In the genomic region with DNA sequence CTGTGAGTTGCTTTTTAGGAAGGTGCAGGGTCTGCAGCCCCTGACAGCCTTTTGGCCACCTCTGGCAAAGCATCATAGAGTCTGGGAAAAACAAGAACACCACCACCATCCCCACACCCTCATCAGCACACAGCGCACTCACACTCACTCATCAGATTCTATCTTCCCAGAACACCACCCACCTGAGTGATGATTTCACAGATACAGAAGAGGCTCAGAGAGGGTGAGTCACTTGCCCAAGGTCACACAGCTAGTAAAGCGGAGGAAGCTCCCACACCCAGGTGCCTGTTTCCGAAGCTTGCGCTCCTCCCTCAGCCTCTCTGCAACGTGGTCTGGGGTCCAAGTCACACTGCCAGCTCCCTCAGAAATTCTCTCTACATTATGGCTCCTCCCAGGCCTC, we compare ENCODE assay signal across 10 cellular contexts.
"Had no signal": no experiment of that assay in that cellular context is flagged by ENCODE, and none has a peak within 500 bp of the region (broad histone marks: within the 10 kb centered on the region; RNA-seq: fewer than 3 reads in every experiment).

No MANE protein-coding gene starts in this region.

- H3K27ac Mint-ChIP-seq: activated CD8-positive, alpha-beta memory T cell treated with anti-CD3 and anti-CD28 coated beads, Interleukin-2, amount 10 ng/mL, durations not matched to agents 7 days and 5 days; activated naive CD4-positive, alpha-beta T cell treated with anti-CD3 and anti-CD28 coated beads, Interleukin-2, amount 50 U/mL, for 24 hours; activated T-helper 1 cell treated with anti-CD3 and anti-CD28 coated beads, Interleukin-12 subunit alpha, Interleukin-12 subunit beta, Interleukin-2, Interleukin-4 antibody, amounts not matched to agents 30 ng/mL and 10 ng/mL and 1 ng/mL, durations not matched to agents 14 hours and 24 hours and 36 hours had no signal

- H3K4me1 Mint-ChIP-seq: activated CD8-positive, alpha-beta memory T cell treated with anti-CD3 and anti-CD28 coated beads, Interleukin-2, amount 10 ng/mL, durations not matched to agents 7 days and 5 days had no signal

- ATAC-seq: activated CD8-positive, alpha-beta memory T cell treated with anti-CD3 and anti-CD28 coated beads, Interleukin-2, amount 10 ng/mL, durations not matched to agents 7 days and 5 days; body of pancreas; left colon had no signal

- H3K36me3 Mint-ChIP-seq: activated naive CD4-positive, alpha-beta T cell treated with anti-CD3 and anti-CD28 coated beads, Interleukin-2, amount 50 U/mL, for 24 hours had no signal

- H3K27me3 Mint-ChIP-seq: activated naive CD4-positive, alpha-beta T cell treated with anti-CD3 and anti-CD28 coated beads, Interleukin-2, amount 50 U/mL, for 24 hours had no signal

- H3K4me3 Mint-ChIP-seq: activated CD8-positive, alpha-beta memory T cell treated with anti-CD3 and anti-CD28 coated beads, Interleukin-2, amount 10 ng/mL, durations not matched to agents 7 days and 5 days; activated naive CD4-positive, alpha-beta T cell treated with anti-CD3 and anti-CD28 coated beads, Interleukin-2, amount 50 U/mL, for 24 hours; activated T-helper 1 cell treated with anti-CD3 and anti-CD28 coated beads, Interleukin-12 subunit alpha, Interleukin-12 subunit beta, Interleukin-2, Interleukin-4 antibody, amounts not matched to agents 30 ng/mL and 10 ng/mL and 1 ng/mL, durations not matched to agents 14 hours and 24 hours and 36 hours had no signal

- H3K9me3 Mint-ChIP-seq: activated naive CD4-positive, alpha-beta T cell treated with anti-CD3 and anti-CD28 coated beads, Interleukin-2, amount 50 U/mL, for 24 hours had no signal

- DNase-seq: activated CD8-positive, alpha-beta memory T cell treated with anti-CD3 and anti-CD28 coated beads, Interleukin-2, amount 10 ng/mL, durations not matched to agents 7 days and 5 days; body of pancreas; central memory CD4-positive, alpha-beta T cell; colonic mucosa; left colon; midbrain; ovary; upper lobe of right lung had no signal
